7 cellular contexts compared by ENCODE assay signal in genomic region chr15:63277893-63278505, GRCh38. TPM values are rescaled to one million over a fixed set of nuclear protein-coding genes. Genes with fewer than 3 reads are reported as not detected.
A peak's percentile ranks its signal among the peaks of the same experiment; 100 is the strongest.
DNase-seq lines count a peak whose midpoint lies in the region; ATAC-seq and TF ChIP-seq lines count a peak whose summit lies in the region.

No MANE protein-coding gene starts in this region.

- H3K4me2 ChIP-seq in GM23338, result peak overlapping the region; percentile 79
- H3K4me2 ChIP-seq in OCI-LY1 (ENCODE audit: low read length), result peak overlapping the region; percentile 96

- peak overlapping the region; percentile 84 for H3K4me3 ChIP-seq in GM23338
- H3K4me3 ChIP-seq in OCI-LY1 (ENCODE audit: low read depth, low read length, poor library complexity, severe bottlenecking), result peak overlapping the region; percentile 99
- peak overlapping the region; percentile 64 to 73 for H3K4me3 ChIP-seq in esophagus (ENCODE audit: low read depth in 1 of 2, low read length in 2 of 2)
- peak overlapping the region; percentile 73 to 90 for H3K4me3 ChIP-seq in neutrophil (ENCODE audit: low read depth in 1 of 2, low read length in 1 of 2)

- peaks cover 18% of the 10 kb centered on the region for H3K4me1 ChIP-seq in GM23338 (ENCODE audit: insufficient read depth)
- peaks cover 27% of the 10 kb centered on the region for H3K4me1 ChIP-seq in OCI-LY1 (ENCODE audit: insufficient read depth, low read length, severe bottlenecking)
- H3K4me1 ChIP-seq in esophagus (ENCODE audit: control insufficient read depth in 2 of 2, insufficient read depth in 2 of 2, low read length in 1 of 2), result no peaks in the 10 kb centered on the region
- H3K4me1 ChIP-seq in neutrophil (ENCODE audit: control insufficient read depth in 1 of 2, insufficient read depth in 1 of 2, low read depth in 1 of 2, low read length in 1 of 2), result peaks cover 46 to 53% of the 10 kb centered on the region in 2 experiments

- H3K27ac Mint-ChIP-seq in GM23338, result peak overlapping the region; percentile 11; the same call in 1 of the 2 replicates

- ATAC-seq in GM23338, result peak; percentile 34
- no peak for ATAC-seq in GM18870 (IDR thresholded peaks at IDR 0.05; ENCODE audit: unreplicated experiment)

- no peak for TF ChIP-seq CTCF in GM23338 (conservative IDR thresholded peaks at IDR 0.05; ENCODE audit: low read depth in 2 of 2)
- no peak for TF ChIP-seq CTCF in OCI-LY1 (IDR thresholded peaks at IDR 0.05; ENCODE audit: low read length)
- no peak for TF ChIP-seq CTCF in neutrophil (IDR thresholded peaks at IDR 0.05)

- 0 out of 2 replicates have a peak, but pooled peaks cover 5% of the 10 kb centered on the region for H3K27me3 ChIP-seq in GM23338 (ENCODE audit: insufficient read depth)
- H3K27me3 ChIP-seq in OCI-LY1 (ENCODE audit: insufficient read depth, low read length), result no peaks in the 10 kb centered on the region
- H3K27me3 ChIP-seq in esophagus (ENCODE audit: control insufficient read depth in 1 of 2, insufficient read depth in 2 of 2, low read length in 2 of 2), result no peaks in the 10 kb centered on the region
- no peaks in the 10 kb centered on the region for H3K27me3 ChIP-seq in neutrophil

- peak overlapping the region; percentile 96 for H2AFZ ChIP-seq in GM23338
- H2AFZ ChIP-seq in OCI-LY1 (ENCODE audit: low read length), result peak overlapping the region; percentile 92

- peak; percentile 64 for DNase-seq in GM23338 (ENCODE audit: low spot score)
- DNase-seq in AG20443 (ENCODE audit: low spot score), result no peak
- no peak for DNase-seq in OCI-M2 (lab: John Stamatoyannopoulos, UW; ENCODE audit: unreplicated experiment)

- H3K9me3 ChIP-seq in OCI-LY1 (ENCODE audit: low read length), result no peaks in the 10 kb centered on the region
- H3K9me3 ChIP-seq in esophagus (ENCODE audit: control insufficient read depth in 2 of 2, insufficient read depth in 1 of 2, low read depth in 1 of 2, low read length in 1 of 2), result no peaks in the 10 kb centered on the region
- H3K9me3 ChIP-seq in neutrophil, result no peaks in the 10 kb centered on the region

- H3K27ac ChIP-seq in GM23338 (ENCODE audit: low read depth) (peak overlapping the region; percentile 89), OCI-LY1 (ENCODE audit: low read depth, low read length, poor library complexity, severe bottlenecking) (peak overlapping the region; percentile 56), esophagus (ENCODE audit: low read depth in 2 of 2, low read length in 1 of 2) (peak overlapping the region; percentile 78 to 81), neutrophil (peak overlapping the region; percentile 81)

- H3F3A ChIP-seq in GM23338 (replicated peaks; ENCODE audit: low read depth), result 0 out of 2 replicates have a peak, but pooled peaks cover 6% of the 10 kb centered on the region
- 0 out of 2 replicates have a peak, but pooled peaks cover 3% of the 10 kb centered on the region for H3F3A ChIP-seq in OCI-LY1 (ENCODE audit: insufficient read depth, low read length)

- peaks cover 28% of the 10 kb centered on the region for H3K4me1 Mint-ChIP-seq in GM23338

- H3K36me3 ChIP-seq in GM23338 (ENCODE audit: insufficient read depth) (no peaks in the 10 kb centered on the region; the same call in 1 of the 2 replicates), OCI-LY1 (ENCODE audit: insufficient read depth, low read length) (peaks cover 17% of the 10 kb centered on the region; the same call in 1 of the 2 replicates), esophagus (ENCODE audit: control insufficient read depth in 2 of 2, insufficient read depth in 2 of 2, low read length in 1 of 2) (no peaks in the 10 kb centered on the region), neutrophil (peaks cover 12% of the 10 kb centered on the region)

- 10 to 15% methylated on average over 20 of the region's 20 CpGs for WGBS in esophagus, 2 donors

- H3K9me2 ChIP-seq in GM23338 (ENCODE audit: insufficient read depth), result no peaks in the 10 kb centered on the region
- no peaks in the 10 kb centered on the region for H3K9me2 ChIP-seq in OCI-LY1 (ENCODE audit: low read depth, low read length)

- peaks cover 9% of the 10 kb centered on the region; the same call in 2 of the 3 replicates for H3K9me3 Mint-ChIP-seq in GM23338

- H3K9ac ChIP-seq in OCI-LY1 (ENCODE audit: low read length), result peak overlapping the region; percentile 97

- peaks cover 20% of the 10 kb centered on the region for H3K36me3 Mint-ChIP-seq in GM23338 (ENCODE audit: low read depth)

- H3K27me3 Mint-ChIP-seq in GM23338 (ENCODE audit: insufficient read depth, low read depth, poor library complexity), result peaks cover 5% of the 10 kb centered on the region

- H3K79me2 ChIP-seq in GM23338 (replicated peaks; ENCODE audit: insufficient read depth) (no peaks in the 10 kb centered on the region), OCI-LY1 (ENCODE audit: insufficient read depth, low read length) (no peaks in the 10 kb centered on the region)

- peak overlapping the region; percentile 81 for H3K4me3 Mint-ChIP-seq in GM23338

- no peaks in the 10 kb centered on the region for H4K20me1 ChIP-seq in GM23338 (replicated peaks; ENCODE audit: insufficient read depth)
- no peaks in the 10 kb centered on the region for H4K20me1 ChIP-seq in OCI-LY1 (ENCODE audit: insufficient read depth, low read length)

TF ChIP-seq in GM23338, 12 proteins besides CTCF, POLR2A, EP300 and RAD21 (continues in another document):
- no peak for TF ChIP-seq ZNF331 (CRISPR knock-in tag; IDR thresholded peaks at IDR 0.05; ENCODE audit: low read depth)
- TF ChIP-seq ZNF114 (CRISPR knock-in tag; IDR thresholded peaks at IDR 0.05), result no peak
- no peak for TF ChIP-seq EZH2 (IDR thresholded peaks at IDR 0.05; ENCODE audit: low read depth, unreplicated experiment)
- TF ChIP-seq CREB1 (CRISPR knock-in tag; IDR thresholded peaks at IDR 0.05; ENCODE audit: low read depth), result no peak
- no peak for TF ChIP-seq POLR2AphosphoS5 (IDR thresholded peaks at IDR 0.05; ENCODE audit: low read depth)
- no peak for TF ChIP-seq EZH2phosphoT487 (IDR thresholded peaks at IDR 0.05; ENCODE audit: unreplicated experiment)
- no peak for TF ChIP-seq STAT1 (IDR thresholded peaks at IDR 0.05; ENCODE audit: unreplicated experiment)
- TF ChIP-seq ETS1 (IDR thresholded peaks at IDR 0.05), result no peak

RNA-seq across cellular contexts. Expression of gene APH1B, which starts 0.6 kb away (rescaled TPM):
- total RNA-seq in GM23338 (2014; rRNA removed; shearing (Covaris generic)), result 23.8 and 24.4 TPM in 2 replicates
- polyA plus RNA-seq in GM23338 (2016; fragmentation: Nextera tagmentation; extraction: Ambion mirVana) (14.3 and 16.3 TPM in 2 replicates), esophagus (1 to 10 TPM; 1.6 to 2.0 TPM)
